ENCODE assay signal across 8 cellular contexts in the genomic region with DNA sequence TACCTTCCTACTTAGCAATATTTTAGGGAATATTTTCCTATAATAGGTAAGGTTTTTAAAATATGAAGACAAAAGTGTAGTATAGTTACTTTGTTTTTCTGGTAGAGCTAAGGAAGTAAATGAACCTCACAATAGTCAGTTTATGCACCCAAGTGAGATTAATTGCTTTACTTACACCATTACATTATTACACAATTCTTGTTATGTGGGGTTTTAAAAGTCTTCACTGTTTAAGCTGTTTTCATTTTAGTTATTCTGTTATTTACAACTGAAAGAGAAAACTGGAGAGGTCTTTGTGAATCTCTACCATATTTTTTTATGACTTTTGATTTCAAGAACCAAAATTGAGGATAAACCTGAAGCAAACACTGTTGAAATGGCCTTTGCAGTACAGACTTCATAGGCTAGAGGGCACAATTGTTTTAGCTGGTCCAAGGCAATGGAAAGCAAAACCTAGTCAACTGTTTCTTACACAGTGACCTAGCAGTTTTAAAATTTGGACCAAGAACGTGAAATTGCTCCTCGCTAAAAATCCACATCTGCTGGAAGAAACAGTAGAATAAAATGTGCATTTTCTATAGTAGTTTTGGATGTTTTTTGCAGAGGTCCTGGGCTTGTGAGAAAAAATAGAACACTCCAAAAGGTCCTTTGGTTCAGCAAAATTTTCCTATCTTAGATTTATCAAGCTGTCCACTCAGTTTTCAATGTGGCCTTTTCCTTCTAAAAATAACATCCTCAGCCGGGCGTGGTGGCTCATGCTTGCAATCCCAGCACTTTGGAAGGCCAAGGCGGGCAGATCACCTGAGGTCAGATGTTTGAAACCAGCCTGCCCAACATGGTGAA.
A peak's percentile ranks its signal among the peaks of the same experiment; 100 is the strongest.
DNase-seq lines count a peak whose midpoint lies in the region; ATAC-seq, FAIRE-seq and TF ChIP-seq lines count a peak whose summit lies in the region.

No MANE protein-coding gene starts in this region.

- H3K27ac Mint-ChIP-seq in activated CD4-positive, alpha-beta T cell treated with anti-CD3 and anti-CD28 coated beads, Interleukin-2, amount 10 ng/mL, durations not matched to agents 7 days and 5 days: no peak overlapping the region

- CTCF ChIA-PET in activated CD4-positive, alpha-beta T cell treated with anti-CD3 and anti-CD28 coated beads, Interleukin-2, amount 10 ng/mL, durations not matched to agents 7 days and 5 days (lab: Charles Lee): no interaction called here

- peak; percentile 22 for DNase-seq in activated CD4-positive, alpha-beta T cell treated with anti-CD3 and anti-CD28 coated beads, Interleukin-2, amount 10 ng/mL, durations not matched to agents 7 days and 5 days
- DNase-seq in activated CD4-positive, alpha-beta T cell treated with anti-CD3 and anti-CD28 coated beads, Interleukin-2, amount 50 U/mL, for 4 hours: no peak
- DNase-seq in RCC 7860 (ENCODE audit: low spot score) (peak; percentile 55), dermis microvascular lymphatic vessel endothelial cell (ENCODE audit: low read depth in 2 of 2) (peak; percentile 56 to 67), lung (ENCODE audit: low spot score) (no peak), upper lobe of left lung (no peak)

- peaks cover 6% of the 10 kb centered on the region for H3K27me3 Mint-ChIP-seq in activated CD4-positive, alpha-beta T cell treated with anti-CD3 and anti-CD28 coated beads, Interleukin-2, amount 10 ng/mL, durations not matched to agents 7 days and 5 days

- POLR2A ChIA-PET in activated CD4-positive, alpha-beta T cell treated with anti-CD3 and anti-CD28 coated beads, Interleukin-2, amount 10 ng/mL, durations not matched to agents 7 days and 5 days (lab: Charles Lee): no interaction called here

- no peak for TF ChIP-seq EP300 in upper lobe of left lung (IDR thresholded peaks at IDR 0.05)

- H3K9me3 ChIP-seq in lung (ENCODE audit: control insufficient read depth in 2 of 2, insufficient read depth in 1 of 2, low read length in 1 of 2) (no peaks in the 10 kb centered on the region), upper lobe of left lung (no peaks in the 10 kb centered on the region)

- TF ChIP-seq CTCF in lung (IDR thresholded peaks at IDR 0.05; ENCODE audit: control extremely low read depth, extremely low read depth) (peak; percentile 64), upper lobe of left lung (IDR thresholded peaks at IDR 0.05) (peak; percentile 70 to 83 (median 82))

- FAIRE-seq in RCC 7860 (lab: Jason Lieb, UNC): peak; percentile 76

- no peaks in the 10 kb centered on the region for H3K4me1 Mint-ChIP-seq in activated CD4-positive, alpha-beta T cell treated with anti-CD3 and anti-CD28 coated beads, Interleukin-2, amount 10 ng/mL, durations not matched to agents 7 days and 5 days

- no peak overlapping the region for H3K4me3 Mint-ChIP-seq in activated CD4-positive, alpha-beta T cell treated with anti-CD3 and anti-CD28 coated beads, Interleukin-2, amount 10 ng/mL, durations not matched to agents 7 days and 5 days

- WGBS in lung, 2 donors: 14 to 26% methylated on average over 5 of the region's 5 CpGs
- WGBS in upper lobe of left lung, 2 donors: 11 to 24% methylated on average over 5 of the region's 5 CpGs

- H3K36me3 Mint-ChIP-seq in activated CD4-positive, alpha-beta T cell treated with anti-CD3 and anti-CD28 coated beads, Interleukin-2, amount 10 ng/mL, durations not matched to agents 7 days and 5 days (ENCODE audit: low read depth): no peaks in the 10 kb centered on the region

- H3K9me3 Mint-ChIP-seq in activated CD4-positive, alpha-beta T cell treated with anti-CD3 and anti-CD28 coated beads, Interleukin-2, amount 10 ng/mL, durations not matched to agents 7 days and 5 days: no peaks in the 10 kb centered on the region

- H3K36me3 ChIP-seq in lung (ENCODE audit: control insufficient read depth in 2 of 2, insufficient read depth in 2 of 2, low read length in 2 of 2) (no peaks in the 10 kb centered on the region), upper lobe of left lung (no peaks in the 10 kb centered on the region)

- H3K27me3 ChIP-seq in lung (ENCODE audit: control insufficient read depth, insufficient read depth) (no peaks in the 10 kb centered on the region), upper lobe of left lung (no peaks in the 10 kb centered on the region)

- H3K4me1 ChIP-seq in lung (ENCODE audit: control insufficient read depth in 2 of 2, insufficient read depth in 2 of 2, low read length in 2 of 2) (peaks cover 0 to 1% of the 10 kb centered on the region in 2 donors), upper lobe of left lung (peaks cover 0 to 5% (median 2%) of the 10 kb centered on the region in 4 donors)

- no peak for TF ChIP-seq POLR2A in upper lobe of left lung (IDR thresholded peaks at IDR 0.05)

- ATAC-seq in GM21447 (IDR thresholded peaks at IDR 0.05; ENCODE audit: unreplicated experiment): peak; percentile 96
- ATAC-seq in HG03575 (IDR thresholded peaks at IDR 0.05; ENCODE audit: extremely low read depth, insufficient number of reproducible peaks, low FRiP score, unreplicated experiment): peak; percentile 82
- ATAC-seq in lung (ENCODE audit: insufficient read depth, low FRiP score): peak; percentile 92
- peak; percentile 77 to 94 for ATAC-seq in upper lobe of left lung (ENCODE audit: low FRiP score in 2 of 2)

- H3K27ac ChIP-seq in lung (ENCODE audit: low read depth in 1 of 2, low read length in 1 of 2): no peak overlapping the region
- no peak overlapping the region for H3K27ac ChIP-seq in upper lobe of left lung

- H3K4me3 ChIP-seq in lung: no peak overlapping the region
- H3K4me3 ChIP-seq in upper lobe of left lung: no peak overlapping the region

Comparison
In these comparisons a context has a peak if more than half of its experiments do, and no peak if none do; other contexts are left out.
1. DNase-seq: peak in activated CD4-positive, alpha-beta T cell treated with anti-CD3 and anti-CD28 coated beads, Interleukin-2, amount 10 ng/mL, durations not matched to agents 7 days and 5 days (single experiment), RCC 7860 (single experiment) and dermis microvascular lymphatic vessel endothelial cell (2 of 2); none in activated CD4-positive, alpha-beta T cell treated with anti-CD3 and anti-CD28 coated beads, Interleukin-2, amount 50 U/mL, for 4 hours (0 of 2), lung (single experiment) and upper lobe of left lung (0 of 2).
2. Peak in every context shown above with its lines, with median percentiles within 50 percentile points of each other: ATAC-seq.